ENCODE assay signal across 1 cellular context in genomic region chr3:181622365-181622764, GRCh38.
TF ChIP-seq lines count a peak whose summit lies in the region.

No MANE protein-coding gene starts in this region.

TF ChIP-seq in GM23338, 12 proteins besides CTCF, POLR2A, EP300 and RAD21 (continued from another document):
- TF ChIP-seq REST (IDR thresholded peaks at IDR 0.05; ENCODE audit: unreplicated experiment) (no peak), CREB1 (CRISPR knock-in tag; IDR thresholded peaks at IDR 0.05; ENCODE audit: low read depth) (no peak), POLR2AphosphoS5 (IDR thresholded peaks at IDR 0.05; ENCODE audit: low read depth) (no peak)
